32 cellular contexts compared by ENCODE assay signal in the genomic region with DNA sequence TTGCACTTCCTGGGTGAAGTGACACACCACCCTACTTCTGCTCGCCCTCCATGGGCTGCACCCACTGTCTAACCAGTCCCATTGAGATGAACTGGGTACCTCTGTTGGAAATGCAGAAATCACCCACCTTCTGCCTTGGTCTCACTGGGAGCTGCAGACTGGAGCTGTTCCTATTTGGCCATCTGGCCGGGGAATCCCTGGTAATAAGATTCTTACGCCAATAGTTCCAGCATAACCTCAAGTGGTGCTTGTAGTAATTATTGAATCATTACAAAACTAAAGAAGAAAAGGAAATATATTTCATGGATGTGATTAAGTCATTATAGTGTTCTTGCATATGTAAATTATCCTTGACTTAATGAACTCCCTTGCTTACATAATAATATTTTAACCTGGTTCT.
"Had no signal": no experiment of that assay in that cellular context is flagged by ENCODE, and none has a peak within 500 bp of the region (broad histone marks: within the 10 kb centered on the region; RNA-seq: fewer than 3 reads in every experiment).

No MANE protein-coding gene starts in this region.

- DNase-seq: activated CD4-positive, alpha-beta memory T cell treated with anti-CD3 and anti-CD28 coated beads, Interleukin-2, amount 10 ng/mL, durations not matched to agents 7 days and 5 days; activated CD4-positive, alpha-beta T cell treated with anti-CD3 and anti-CD28 coated beads for 1 hour; activated CD4-positive, alpha-beta T cell treated with anti-CD3 and anti-CD28 coated beads for 48 hours; activated CD4-positive, CD25-positive, alpha-beta regulatory T cell; activated CD8-positive, alpha-beta memory T cell treated with anti-CD3 and anti-CD28 coated beads for 24 hours; activated CD8-positive, alpha-beta memory T cell treated with anti-CD3 and anti-CD28 coated beads, Interleukin-2, amount 10 ng/mL, durations not matched to agents 7 days and 5 days; activated CD8-positive, alpha-beta memory T cell treated with anti-CD3 and anti-CD28 coated beads, Interleukin-2, amount 50 U/mL, for 48 hours; activated effector memory CD4-positive, alpha-beta T cell treated with Interleukin-2 at 50 U/mL for 16 hours; activated naive CD4-positive, alpha-beta T cell treated with anti-CD3 and anti-CD28 coated beads, Interleukin-2, amount 10 ng/mL, durations not matched to agents 7 days and 5 days; activated naive CD8-positive, alpha-beta T cell treated with anti-CD3 and anti-CD28 coated beads, Interleukin-2, amount 50 U/mL, for 24 hours; activated T-cell treated with anti-CD3 and anti-CD28 coated beads, Interleukin-2, amount 50 U/mL, for 48 hours; anterior cingulate cortex; colonic mucosa; Karpas-422; NCI-H1417 treated with DMSO at 0.1 percent for 48 hours; NCI-H187 treated with DMSO at 0.1 percent for 48 hours; NCI-H2081; NCI-H345; NCI-H526 treated with DMSO at 0.1 percent for 48 hours; NCI-H82; NK-92 treated with Interleukin-12 subunit alpha and Interleukin-12 subunit beta, amount 100 ng/mL, for 24 hours; PC-3; Right ventricle myocardium superior; SW 1271; T-helper 1 cell; T-helper 2 cell; T-helper 9 cell had no signal

- FAIRE-seq: bronchial epithelial cell, RCC 7860 had no signal

- H3K9me3 Mint-ChIP-seq: activated CD4-positive, alpha-beta memory T cell treated with anti-CD3 and anti-CD28 coated beads, Interleukin-2, amount 10 ng/mL, durations not matched to agents 7 days and 5 days; dendritic cell treated with granulocyte-macrophage colony-stimulating factor and Interleukin-4, amounts not matched to agents 40 ng/mL and 50 ng/mL, for 4 days had no signal

- H3K4me3 Mint-ChIP-seq: activated CD4-positive, alpha-beta memory T cell treated with anti-CD3 and anti-CD28 coated beads, Interleukin-2, amount 10 ng/mL, durations not matched to agents 7 days and 5 days; activated CD8-positive, alpha-beta memory T cell treated with anti-CD3 and anti-CD28 coated beads, Interleukin-2, amount 10 ng/mL, durations not matched to agents 7 days and 5 days; activated naive CD4-positive, alpha-beta T cell treated with anti-CD3 and anti-CD28 coated beads, Interleukin-2, amount 10 ng/mL, durations not matched to agents 7 days and 5 days; activated naive CD8-positive, alpha-beta T cell; activated naive CD8-positive, alpha-beta T cell treated with anti-CD3 and anti-CD28 coated beads, Interleukin-2, amount 50 U/mL, for 24 hours; brain; dendritic cell treated with granulocyte-macrophage colony-stimulating factor and Interleukin-4, amounts not matched to agents 40 ng/mL and 50 ng/mL, for 4 days had no signal

- H3K36me3 Mint-ChIP-seq: activated CD8-positive, alpha-beta memory T cell treated with anti-CD3 and anti-CD28 coated beads, Interleukin-2, amount 10 ng/mL, durations not matched to agents 7 days and 5 days; activated naive CD8-positive, alpha-beta T cell; brain had no signal

- H3K27ac Mint-ChIP-seq: activated CD4-positive, alpha-beta memory T cell treated with anti-CD3 and anti-CD28 coated beads, Interleukin-2, amount 10 ng/mL, durations not matched to agents 7 days and 5 days; activated CD8-positive, alpha-beta memory T cell treated with anti-CD3 and anti-CD28 coated beads, Interleukin-2, amount 10 ng/mL, durations not matched to agents 7 days and 5 days; activated naive CD4-positive, alpha-beta T cell treated with anti-CD3 and anti-CD28 coated beads, Interleukin-2, amount 10 ng/mL, durations not matched to agents 7 days and 5 days; activated naive CD8-positive, alpha-beta T cell; activated naive CD8-positive, alpha-beta T cell treated with anti-CD3 and anti-CD28 coated beads, Interleukin-2, amount 50 U/mL, for 24 hours; brain; dendritic cell treated with granulocyte-macrophage colony-stimulating factor and Interleukin-4, amounts not matched to agents 40 ng/mL and 50 ng/mL, for 4 days had no signal

- H3K27me3 Mint-ChIP-seq: activated CD4-positive, alpha-beta memory T cell treated with anti-CD3 and anti-CD28 coated beads, Interleukin-2, amount 10 ng/mL, durations not matched to agents 7 days and 5 days; activated CD8-positive, alpha-beta memory T cell treated with anti-CD3 and anti-CD28 coated beads, Interleukin-2, amount 10 ng/mL, durations not matched to agents 7 days and 5 days; activated naive CD4-positive, alpha-beta T cell treated with anti-CD3 and anti-CD28 coated beads, Interleukin-2, amount 10 ng/mL, durations not matched to agents 7 days and 5 days; activated naive CD8-positive, alpha-beta T cell; activated naive CD8-positive, alpha-beta T cell treated with anti-CD3 and anti-CD28 coated beads, Interleukin-2, amount 50 U/mL, for 24 hours; brain; dendritic cell treated with granulocyte-macrophage colony-stimulating factor and Interleukin-4, amounts not matched to agents 40 ng/mL and 50 ng/mL, for 4 days had no signal

- H3K4me1 Mint-ChIP-seq: activated CD4-positive, alpha-beta memory T cell treated with anti-CD3 and anti-CD28 coated beads, Interleukin-2, amount 10 ng/mL, durations not matched to agents 7 days and 5 days; activated CD8-positive, alpha-beta memory T cell treated with anti-CD3 and anti-CD28 coated beads, Interleukin-2, amount 10 ng/mL, durations not matched to agents 7 days and 5 days; activated naive CD4-positive, alpha-beta T cell treated with anti-CD3 and anti-CD28 coated beads, Interleukin-2, amount 10 ng/mL, durations not matched to agents 7 days and 5 days; activated naive CD8-positive, alpha-beta T cell treated with anti-CD3 and anti-CD28 coated beads, Interleukin-2, amount 50 U/mL, for 24 hours; brain had no signal
